In the genomic region with DNA sequence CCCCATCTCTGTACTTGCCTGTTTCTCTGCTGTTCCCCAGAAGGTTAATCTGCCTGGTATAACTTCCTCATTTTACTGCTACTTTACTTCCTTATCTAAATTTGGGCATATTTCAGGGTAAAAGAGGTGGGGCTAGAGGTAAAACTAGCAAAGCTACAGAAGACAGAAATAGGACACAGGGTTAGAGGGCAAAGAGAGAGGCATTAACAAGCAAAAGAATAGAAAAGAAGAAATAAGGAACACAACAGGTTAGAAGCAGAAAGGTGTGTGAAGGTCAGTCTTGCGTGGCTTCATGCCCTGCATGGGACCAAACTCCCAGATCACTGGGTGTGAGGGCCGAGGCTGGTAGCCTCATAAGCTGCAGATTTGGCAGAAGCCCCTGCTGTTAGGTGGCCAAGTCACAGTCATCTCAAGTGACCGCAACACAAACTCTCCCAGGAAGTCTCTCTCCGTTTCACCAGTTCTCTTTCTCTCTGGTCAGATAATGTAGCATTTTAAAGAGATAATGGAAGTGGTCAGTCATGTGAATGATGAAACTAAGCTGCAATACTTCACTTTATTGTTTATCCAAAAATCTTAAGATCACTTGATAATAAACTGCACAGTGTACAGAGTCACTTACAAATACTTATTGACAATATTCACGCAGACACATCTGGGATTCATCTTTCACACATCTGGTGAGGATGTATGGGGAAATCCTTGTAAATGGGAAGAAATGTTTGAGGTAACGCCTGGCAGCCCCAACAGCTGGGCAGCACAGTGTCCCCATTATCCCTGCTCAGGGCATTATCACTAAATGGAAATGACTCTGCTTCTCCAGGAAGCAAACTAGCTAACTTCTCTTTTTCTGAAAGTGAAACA, we compare ENCODE assay signal across 8 cellular contexts. TPM values are rescaled to one million over a fixed set of nuclear protein-coding genes. Genes with fewer than 3 reads are reported as not detected.
DNase-seq lines count a peak whose midpoint lies in the region; ATAC-seq and TF ChIP-seq lines count a peak whose summit lies in the region.

No MANE protein-coding gene starts in this region.

- H3K9me3 Mint-ChIP-seq in IgD-negative memory B cell = peaks cover 0 to 2% (median 0%) of the 10 kb centered on the region in 3 donors

- peaks cover 0 to 19% (median 0%) of the 10 kb centered on the region in 9 donors for H3K4me1 ChIP-seq in heart right ventricle

- peaks cover 0 to 12% (median under 1%) of the 10 kb centered on the region in 11 donors for H3K9me3 ChIP-seq in heart right ventricle

- WGBS in heart right ventricle, 2 donors = 72 to 85% methylated on average over 6 of the region's 6 CpGs

- intact Hi-C loops in heart right ventricle (cut with DNase I) = no loop called here

- H3K36me3 Mint-ChIP-seq in IgD-negative memory B cell = peaks cover 7% of the 10 kb centered on the region

- DNase-seq in GM10266 (ENCODE audit: extremely low spot score) = peak; percentile 54
- peak; percentile 54 to 55 for DNase-seq in erythroblast (lab: John Stamatoyannopoulos, UW)
- DNase-seq in NCI-H748 (lab: John Stamatoyannopoulos, UW; ENCODE audit: unreplicated experiment) = no peak
- no peak for DNase-seq in heart right ventricle

- H3K27me3 ChIP-seq in heart right ventricle = no peaks in the 10 kb centered on the region

- H3K27me3 Mint-ChIP-seq in IgD-negative memory B cell = no peaks in the 10 kb centered on the region

- H3K4me3 ChIP-seq in heart right ventricle = peak overlapping the region in 1 of 10 donors; percentile 7

- peak; percentile 46 for ATAC-seq in GM21515 (IDR thresholded peaks at IDR 0.05; ENCODE audit: unreplicated experiment)
- ATAC-seq in HG02970 (IDR thresholded peaks at IDR 0.05; ENCODE audit: low FRiP score, unreplicated experiment) = no peak
- ATAC-seq in heart right ventricle = no peak
- no peak for ATAC-seq in activated CD4-positive, CD25-positive, alpha-beta regulatory T cell treated with anti-CD3 and anti-CD28 coated beads, Interleukin-2, amount 50 U/mL, for 24 hours

- no peaks in the 10 kb centered on the region for H3K36me3 ChIP-seq in heart right ventricle

- no peak for TF ChIP-seq CTCF in GM10266 (IDR thresholded peaks at IDR 0.05; ENCODE audit: control insufficient read depth, insufficient read depth, low read depth, missing control alignments)
- no peak for TF ChIP-seq CTCF in heart right ventricle (IDR thresholded peaks at IDR 0.05)

- H3K4me3 Mint-ChIP-seq in IgD-negative memory B cell = peak overlapping the region; percentile 73 to 80 (median 78)

- TF ChIP-seq POLR2A in erythroblast (IDR thresholded peaks at IDR 0.05; ENCODE audit: low read length) = no peak

- H3K27ac Mint-ChIP-seq in IgD-negative memory B cell = peak overlapping the region; percentile 87 to 100 (median 96)

- peak overlapping the region in 1 of 10 donors; percentile 84 for H3K27ac ChIP-seq in heart right ventricle

- peaks cover 61 to 86% (median 75%) of the 10 kb centered on the region in 3 donors for H3K4me1 Mint-ChIP-seq in IgD-negative memory B cell

RNA-seq across cellular contexts. Expression of a gene that starts 16.4 kb away (rescaled TPM):
- polyA plus RNA-seq in IgD-negative memory B cell (210 TPM), heart right ventricle (under 1 TPM; 0.25 to 0.44 TPM)
- 1 to 10 TPM; 1.1 to 5.4 (median 2.2) TPM for total RNA-seq in heart right ventricle

Comparison
In these comparisons a context has a peak if more than half of its experiments do, and no peak if none do; other contexts are left out.
1. DNase-seq: peak in GM10266 (single experiment) and erythroblast (2 of 2); none in NCI-H748 (single experiment) and heart right ventricle (0 of 2).
2. RNA of a gene that starts 16.4 kb away (polyA plus RNA-seq): 210 TPM in IgD-negative memory B cell (single experiment); 0.25 to 0.44 TPM in heart right ventricle; every median in the first group is over 100 times any median in the second.